Comparison of ENCODE assay signal across 8 cellular contexts in the genomic region with DNA sequence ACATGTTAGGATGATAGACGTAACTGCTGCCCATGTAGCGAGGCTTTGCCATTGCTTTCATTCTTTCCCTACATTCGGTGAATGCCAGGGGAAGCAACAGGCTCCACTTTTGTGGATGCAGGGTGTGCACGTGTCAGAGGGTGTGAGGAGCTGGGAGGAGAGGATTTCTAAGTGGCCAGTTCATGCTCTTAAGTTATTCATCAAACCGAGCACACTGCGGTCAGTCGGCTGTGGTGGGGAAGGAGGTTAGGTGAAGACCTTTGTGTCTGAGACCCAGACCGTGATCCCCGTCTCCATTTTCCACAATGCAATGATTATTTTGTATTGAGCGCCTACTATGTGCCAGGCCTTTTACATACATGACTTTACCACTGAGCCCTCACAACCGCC.
DNase-seq lines count a peak whose midpoint lies in the region; ATAC-seq, FAIRE-seq and TF ChIP-seq lines count a peak whose summit lies in the region.

No MANE protein-coding gene starts in this region.

- H3K79me2 ChIP-seq in keratinocyte (ENCODE audit: control insufficient read depth, insufficient read depth, low read length) = peaks cover 36% of the 10 kb centered on the region

- FAIRE-seq in keratinocyte (lab: Jason Lieb, UNC) = no peak

- peak overlapping the region; percentile 41 for H3K4me2 ChIP-seq in keratinocyte (ENCODE audit: control insufficient read depth, extremely low read depth, insufficient read depth, low read depth, low read length)

- no peaks in the 10 kb centered on the region for H3K9me1 ChIP-seq in keratinocyte (ENCODE audit: control insufficient read depth, extremely low read depth, insufficient read depth, low read length)

- TF ChIP-seq CTCF in keratinocyte (optimal IDR thresholded peaks at IDR 0.05 in 1 of 3, IDR thresholded peaks at IDR 0.05 in 1 of 3, conservative IDR thresholded peaks at IDR 0.05 in 1 of 3; ENCODE audit: extremely low read depth in 1 of 3, insufficient read depth in 2 of 3, low read length in 3 of 3) = no peak

- no peaks in the 10 kb centered on the region for H3K9me3 Mint-ChIP-seq in activated naive CD8-positive, alpha-beta T cell treated with anti-CD3 and anti-CD28 coated beads, Interleukin-2, amount 50 U/mL, for 24 hours

- H3K27ac ChIP-seq in keratinocyte (ENCODE audit: control insufficient read depth, insufficient read depth, low read length) (no peak overlapping the region), stomach smooth muscle (ENCODE audit: low read length) (no peak overlapping the region)

- H3K27ac Mint-ChIP-seq in activated naive CD8-positive, alpha-beta T cell treated with anti-CD3 and anti-CD28 coated beads, Interleukin-2, amount 50 U/mL, for 24 hours = no peak overlapping the region

- H3K27me3 ChIP-seq in keratinocyte (ENCODE audit: control insufficient read depth, extremely low read depth, insufficient read depth, low read length) (no peaks in the 10 kb centered on the region), stomach smooth muscle (ENCODE audit: control insufficient read depth in 1 of 2, insufficient read depth in 2 of 2, low read length in 2 of 2) (no peaks in the 10 kb centered on the region)

- H3K9ac ChIP-seq in keratinocyte (ENCODE audit: control insufficient read depth, extremely low read depth, insufficient read depth, low read length) = peak overlapping the region; percentile 92
- H3K9ac ChIP-seq in stomach smooth muscle (ENCODE audit: low read length in 2 of 2) = peak overlapping the region in 1 of 2 donors; percentile 21

- H4K20me1 ChIP-seq in keratinocyte (ENCODE audit: control insufficient read depth, extremely low read depth, insufficient read depth, low read length) = no peaks in the 10 kb centered on the region

- no peaks in the 10 kb centered on the region for H3K36me3 Mint-ChIP-seq in activated naive CD8-positive, alpha-beta T cell treated with anti-CD3 and anti-CD28 coated beads, Interleukin-2, amount 50 U/mL, for 24 hours (ENCODE audit: low read depth)

- ATAC-seq in activated naive CD8-positive, alpha-beta T cell treated with anti-CD3 and anti-CD28 coated beads, Interleukin-2, amount 50 U/mL, for 24 hours = no peak
- no peak for ATAC-seq in HG02588 (IDR thresholded peaks at IDR 0.05; ENCODE audit: unreplicated experiment)

- H3K27me3 Mint-ChIP-seq in activated naive CD8-positive, alpha-beta T cell treated with anti-CD3 and anti-CD28 coated beads, Interleukin-2, amount 50 U/mL, for 24 hours = peaks cover 41% of the 10 kb centered on the region

- H3K36me3 ChIP-seq in keratinocyte (ENCODE audit: control insufficient read depth in 2 of 2, extremely low read depth in 1 of 2, insufficient read depth in 2 of 2, low read length in 2 of 2) (no peaks in the 10 kb centered on the region), stomach smooth muscle (ENCODE audit: control insufficient read depth in 2 of 2, insufficient read depth in 2 of 2, low read length in 2 of 2) (no peaks in the 10 kb centered on the region)

- no peaks in the 10 kb centered on the region for H3K9me3 ChIP-seq in keratinocyte (ENCODE audit: control insufficient read depth, low read depth, low read length)
- no peaks in the 10 kb centered on the region for H3K9me3 ChIP-seq in stomach smooth muscle (ENCODE audit: control insufficient read depth in 2 of 2, low read length in 2 of 2)

- dilution Hi-C loops in keratinocyte (cut with MboI; ENCODE audit: extremely low pct_ligation_motif_present, low sequenced_read_pairs) = no loop called here

- DNase-seq in DMS 273 (lab: John Stamatoyannopoulos, UW; ENCODE audit: unreplicated experiment) = peak; percentile 73
- no peak for DNase-seq in DMS 273 treated with DMSO at 0.1 percent for 48 hours (lab: John Stamatoyannopoulos, UW)
- DNase-seq in activated naive CD8-positive, alpha-beta T cell treated with anti-CD3 and anti-CD28 coated beads, Interleukin-2, amount 50 U/mL, for 24 hours = no peak
- DNase-seq in keratinocyte (ENCODE audit: low read depth, low spot score) = no peak
- DNase-seq in H4 (ENCODE audit: low spot score) = no peak
- no peak for DNase-seq in NCI-H1930 (lab: John Stamatoyannopoulos, UW)

- H3K4me3 ChIP-seq in keratinocyte (ENCODE audit: control insufficient read depth in 2 of 3, extremely low read depth in 1 of 3, insufficient read depth in 2 of 3, low read depth in 1 of 3, low read length in 3 of 3) (peak overlapping the region in 2 of 3 experiments; percentile 48 to 67), stomach smooth muscle (ENCODE audit: low read length in 2 of 2) (peak overlapping the region; percentile 26 to 88)

- H3K4me3 Mint-ChIP-seq in activated naive CD8-positive, alpha-beta T cell treated with anti-CD3 and anti-CD28 coated beads, Interleukin-2, amount 50 U/mL, for 24 hours = peak overlapping the region; percentile 71

- H3K4me1 ChIP-seq in keratinocyte (ENCODE audit: control insufficient read depth, extremely low read depth, insufficient read depth, low read length) (peaks cover 11% of the 10 kb centered on the region), stomach smooth muscle (ENCODE audit: control insufficient read depth, insufficient read depth, low read length) (peaks cover 12% of the 10 kb centered on the region)

- H2AFZ ChIP-seq in keratinocyte (ENCODE audit: control insufficient read depth, low read length) = no peak overlapping the region

- peaks cover 14% of the 10 kb centered on the region for H3K4me1 Mint-ChIP-seq in activated naive CD8-positive, alpha-beta T cell treated with anti-CD3 and anti-CD28 coated beads, Interleukin-2, amount 50 U/mL, for 24 hours
